Comparison of ENCODE assay signal across 17 cellular contexts in genomic region chr15:97680606-97681220, GRCh38.
DNase-seq lines count a peak whose midpoint lies in the region; TF ChIP-seq lines count a peak whose summit lies in the region.
"Had no signal": no experiment of that assay in that cellular context is flagged by ENCODE, and none has a peak within 500 bp of the region (broad histone marks: within the 10 kb centered on the region; RNA-seq: fewer than 3 reads in every experiment).

No MANE protein-coding gene starts in this region.

- H3K27me3 ChIP-seq in H9 (ENCODE audit: insufficient read depth, low read length), result no peaks in the 10 kb centered on the region
- H3K27me3 ChIP-seq in Peyer's patch, result no peaks in the 10 kb centered on the region
- no peaks in the 10 kb centered on the region for H3K27me3 ChIP-seq in duodenal mucosa (ENCODE audit: control insufficient read depth in 1 of 2, insufficient read depth in 2 of 2, low read length in 2 of 2)
- H3K27me3 ChIP-seq in prostate gland (replicated peaks; ENCODE audit: insufficient read depth), result no peaks in the 10 kb centered on the region

- no peak overlapping the region for H2AK5ac ChIP-seq in H9 (ENCODE audit: insufficient read length, low read length)

- no peak overlapping the region for H3K56ac ChIP-seq in H9 (ENCODE audit: insufficient read length, low read depth, low read length)

- H3K9me3 ChIP-seq in H9 (ENCODE audit: control insufficient read depth, low read depth, low read length) (no peaks in the 10 kb centered on the region), Peyer's patch (no peaks in the 10 kb centered on the region), duodenal mucosa (ENCODE audit: control insufficient read depth in 1 of 2, low read length in 2 of 2) (no peaks in the 10 kb centered on the region), prostate gland (no peaks in the 10 kb centered on the region)
- H3K9me3 ChIP-seq: Caco-2 had no signal

- H2BK120ac ChIP-seq in H9 (ENCODE audit: low read depth, low read length, poor library complexity, severe bottlenecking), result no peak overlapping the region

- no peak overlapping the region for H3K23ac ChIP-seq in H9 (ENCODE audit: insufficient read length, low read depth, low read length)

- no peaks in the 10 kb centered on the region for H3K23me2 ChIP-seq in H9 (ENCODE audit: insufficient read length, low read depth, low read length, poor library complexity, severe bottlenecking)

- DNase-seq in H9, result no peak
- peak; percentile 65 for DNase-seq in MV-4-11 (lab: John Stamatoyannopoulos, UW)
- peak in 2 of 3 donors; percentile 65 to 82 for DNase-seq in Peyer's patch
- DNase-seq in prostate gland (ENCODE audit: low spot score), result no peak
- no peak for DNase-seq in DMS 273 treated with DMSO at 0.1 percent for 48 hours (lab: John Stamatoyannopoulos, UW)
- no peak for DNase-seq in activated CD4-positive, alpha-beta T cell treated with anti-CD3 and anti-CD28 coated beads, Interleukin-2, amount 50 U/mL, for 1 hour
- no peak for DNase-seq in AML-193 (lab: John Stamatoyannopoulos, UW)
- DNase-seq: DMS53, NCI-H1092 treated with DMSO at 0.1 percent for 48 hours, NCI-H187, NCI-H526 treated with DMSO at 0.1 percent for 48 hours, SHP77, T-helper 17 cell had no signal

- H3K4me1 ChIP-seq in H9 (ENCODE audit: insufficient read depth, low read length) (no peaks in the 10 kb centered on the region), Peyer's patch (peaks cover 0 to 18% (median 0%) of the 10 kb centered on the region in 4 donors), duodenal mucosa (ENCODE audit: control insufficient read depth in 1 of 2, insufficient read depth in 2 of 2, low read length in 2 of 2) (no peaks in the 10 kb centered on the region), prostate gland (replicated peaks) (no peaks in the 10 kb centered on the region)
- H3K4me1 ChIP-seq: Caco-2 had no signal

- no peak overlapping the region for H2BK15ac ChIP-seq in H9 (ENCODE audit: low read depth, low read length)

- H3K79me1 ChIP-seq in H9 (ENCODE audit: insufficient read depth, low read depth, low read length, poor library complexity, severe bottlenecking), result no peaks in the 10 kb centered on the region

- no peaks in the 10 kb centered on the region for H3K9me3 Mint-ChIP-seq in H9

- H3K9ac ChIP-seq in H9 (ENCODE audit: extremely low read depth, insufficient read length, low read length), result no peak overlapping the region
- no peak overlapping the region for H3K9ac ChIP-seq in duodenal mucosa (ENCODE audit: low read depth in 1 of 2, low read length in 2 of 2)

- TF ChIP-seq POLR2A in Peyer's patch (IDR thresholded peaks at IDR 0.05) (no peak), prostate gland (IDR thresholded peaks at IDR 0.05) (no peak)

- no peak overlapping the region for H3K18ac ChIP-seq in H9 (ENCODE audit: insufficient read length, low read depth, low read length)

- H4K8ac ChIP-seq in H9 (replicated peaks; ENCODE audit: insufficient read length, low read depth, low read length), result no peak overlapping the region

- intact Hi-C loops in prostate gland (cut with DNase I), result no loop called here

- no CpG with 5 or more reads among the region's 5 CpGs for WGBS in H9 (ENCODE audit: extremely low coverage, insufficient read length, low lambda C conversion rate)
- 69% methylated on average over 5 of the region's 5 CpGs for WGBS in prostate gland

- no peak overlapping the region for H2BK20ac ChIP-seq in H9 (ENCODE audit: low read depth, low read length, poor library complexity, severe bottlenecking)

- peak overlapping the region; percentile 68 for H4K5ac ChIP-seq in H9 (ENCODE audit: insufficient read length, low read depth, low read length)

- no peaks in the 10 kb centered on the region for H3K79me2 ChIP-seq in H9 (ENCODE audit: insufficient read depth, low read length)

- H3K4me3 ChIP-seq in Peyer's patch (no peak overlapping the region), duodenal mucosa (ENCODE audit: low read depth in 1 of 2, low read length in 2 of 2) (no peak overlapping the region), prostate gland (no peak overlapping the region)

- peak overlapping the region; percentile 40; the same call in 1 of the 2 replicates for H3K14ac ChIP-seq in H9 (ENCODE audit: insufficient read depth, low read length)

- H3K27ac ChIP-seq in H9 (ENCODE audit: insufficient read length, low read depth, low read length), result no peak overlapping the region
- H3K27ac ChIP-seq in Peyer's patch, result peak overlapping the region in 2 of 4 donors; percentile 17 to 47
- peak overlapping the region; percentile 10 for H3K27ac ChIP-seq in duodenal mucosa (ENCODE audit: low read depth, low read length)
- H3K27ac ChIP-seq in prostate gland, result no peak overlapping the region
- H3K27ac ChIP-seq: HL-60 had no signal

- H3K36me3 Mint-ChIP-seq in H9 (ENCODE audit: insufficient read depth in 1 of 3, low read depth in 3 of 3), result no peaks in the 10 kb centered on the region
- H3K36me3 Mint-ChIP-seq: CD14-positive monocyte had no signal

- no peak overlapping the region for H4K91ac ChIP-seq in H9 (ENCODE audit: insufficient read length, low read depth, low read length)

- H3K27me3 Mint-ChIP-seq in H9 (ENCODE audit: low read depth), result no peaks in the 10 kb centered on the region
- H3K27me3 Mint-ChIP-seq: T-helper 17 cell had no signal

- no peak overlapping the region for H3K4me3 Mint-ChIP-seq in H9
- H3K4me3 Mint-ChIP-seq: CD14-positive monocyte, T-helper 17 cell had no signal

- no peak overlapping the region for H2AFZ ChIP-seq in H9 (ENCODE audit: low read length)

- H2BK12ac ChIP-seq in H9 (ENCODE audit: insufficient read length, low read depth, low read length), result no peak overlapping the region

- no peaks in the 10 kb centered on the region for H4K20me1 ChIP-seq in H9 (ENCODE audit: control insufficient read depth, insufficient read depth, insufficient read length)

- no peak for TF ChIP-seq CTCF in H9 (conservative IDR thresholded peaks at IDR 0.05)
- TF ChIP-seq CTCF in Peyer's patch (IDR thresholded peaks at IDR 0.05), result no peak
- no peak for TF ChIP-seq CTCF in prostate gland (IDR thresholded peaks at IDR 0.05)

- H2BK5ac ChIP-seq in H9 (ENCODE audit: insufficient read length, low read length), result no peak overlapping the region

- no peak overlapping the region for H3K4me2 ChIP-seq in H9 (ENCODE audit: insufficient read depth, insufficient read length, low read length)

- no peak overlapping the region for H3K27ac Mint-ChIP-seq in H9
- H3K27ac Mint-ChIP-seq: CD14-positive monocyte, T-helper 17 cell had no signal

- no peak overlapping the region for H3T11ph ChIP-seq in H9 (ENCODE audit: low read length)

- H3K36me3 ChIP-seq in Peyer's patch, result no peaks in the 10 kb centered on the region
- H3K36me3 ChIP-seq in duodenal mucosa (ENCODE audit: control insufficient read depth in 1 of 2, insufficient read depth in 2 of 2, low read length in 2 of 2), result no peaks in the 10 kb centered on the region
- no peaks in the 10 kb centered on the region for H3K36me3 ChIP-seq in prostate gland

- H3K4me1 Mint-ChIP-seq in H9, result no peaks in the 10 kb centered on the region
- H3K4me1 Mint-ChIP-seq: T-helper 17 cell had no signal

- H3K4ac ChIP-seq in H9 (ENCODE audit: low read depth, low read length), result no peak overlapping the region

Comparison
In these comparisons a context has a peak if more than half of its experiments do, and no peak if none do; other contexts are left out.
1. DNase-seq: peak in MV-4-11 (single experiment) and Peyer's patch (2 of 3); none in H9 (single experiment), prostate gland (single experiment), DMS 273 treated with DMSO at 0.1 percent for 48 hours (single experiment), activated CD4-positive, alpha-beta T cell treated with anti-CD3 and anti-CD28 coated beads, Interleukin-2, amount 50 U/mL, for 1 hour (single experiment) and AML-193 (0 of 2).